15 cellular contexts compared by ENCODE assay signal in genomic region chr7:23123007-23123406, GRCh38. TPM values are rescaled to one million over a fixed set of nuclear protein-coding genes. Genes with fewer than 3 reads are reported as not detected.
DNase-seq lines count a peak whose midpoint lies in the region; ATAC-seq and TF ChIP-seq lines count a peak whose summit lies in the region.
"Had no signal": no experiment of that assay in that cellular context is flagged by ENCODE, and none has a peak within 500 bp of the region (broad histone marks: within the 10 kb centered on the region; RNA-seq: fewer than 3 reads in every experiment).

No MANE protein-coding gene starts in this region.

- 56 to 61% methylated on average over 2 of the region's 2 CpGs for WGBS in body of pancreas, 2 donors

- H3K4me3 Mint-ChIP-seq in GM23338 (no peak overlapping the region), WTC11 (no peak overlapping the region), Caco-2 (ENCODE audit: unreplicated experiment) (no peak overlapping the region)
- H3K4me3 Mint-ChIP-seq: CD4-positive, CD25-positive, alpha-beta regulatory T cell had no signal

- POLR2A ChIA-PET in WTC11 (lab: Charles Lee) = no interaction called here
- POLR2A ChIA-PET in Caco-2 (lab: Charles Lee) = no interaction called here

- peaks cover 29% of the 10 kb centered on the region for H3K4me1 Mint-ChIP-seq in GM23338
- peaks cover 30% of the 10 kb centered on the region for H3K4me1 Mint-ChIP-seq in WTC11
- no peaks in the 10 kb centered on the region for H3K4me1 Mint-ChIP-seq in Caco-2 (ENCODE audit: low read depth, unreplicated experiment)

- no peak for DNase-seq in GM23338 (ENCODE audit: low spot score)
- no peak for DNase-seq in WTC11 (ENCODE audit: low spot score)
- DNase-seq in left ventricle myocardium inferior = no peak
- DNase-seq in retinal pigment epithelial cell (ENCODE audit: low read depth) = peak; percentile 46
- no peak for DNase-seq in Caco-2
- DNase-seq in body of pancreas = no peak
- no peak for DNase-seq in effector CD8-positive, alpha-beta T cell (lab: John Stamatoyannopoulos, UW)
- DNase-seq: ACHN; Calu3; CD4-positive, CD25-positive, alpha-beta regulatory T cell; DMS 273 treated with DMSO at 0.1 percent for 48 hours; GM23248; H7; IMR-90 had no signal

- H3K79me2 ChIP-seq in GM23338 (replicated peaks; ENCODE audit: insufficient read depth) = peaks cover 57% of the 10 kb centered on the region

- no peaks in the 10 kb centered on the region for H3F3A ChIP-seq in GM23338 (replicated peaks; ENCODE audit: low read depth)

- H3K27me3 Mint-ChIP-seq in GM23338 (ENCODE audit: insufficient read depth, low read depth, poor library complexity) = peaks cover 3% of the 10 kb centered on the region
- no peaks in the 10 kb centered on the region for H3K27me3 Mint-ChIP-seq in WTC11 (ENCODE audit: low read depth)
- H3K27me3 Mint-ChIP-seq in Caco-2 (ENCODE audit: insufficient read depth, unreplicated experiment) = no peaks in the 10 kb centered on the region
- H3K27me3 Mint-ChIP-seq: CD4-positive, CD25-positive, alpha-beta regulatory T cell had no signal

- H3K27ac ChIP-seq in GM23338 (ENCODE audit: low read depth) (no peak overlapping the region), left ventricle myocardium inferior (replicated peaks) (peak overlapping the region; percentile 81), body of pancreas (no peak overlapping the region)
- H3K27ac ChIP-seq: BLaER1 treated with 17β-estradiol and CSF1 and Interleukin-3, amounts not matched to agents 10 nM and 100 nM; GM23248 had no signal

- H3K36me3 Mint-ChIP-seq in GM23338 (ENCODE audit: low read depth) = peaks cover 68% of the 10 kb centered on the region
- peaks cover 37% of the 10 kb centered on the region for H3K36me3 Mint-ChIP-seq in WTC11
- H3K36me3 Mint-ChIP-seq in Caco-2 (ENCODE audit: insufficient read depth, unreplicated experiment) = peaks cover 5% of the 10 kb centered on the region

- H3K4me3 ChIP-seq in GM23338 (no peak overlapping the region), left ventricle myocardium inferior (peak overlapping the region; percentile 30), retinal pigment epithelial cell (ENCODE audit: low read length) (no peak overlapping the region), Caco-2 (ENCODE audit: low read depth, low read length) (no peak overlapping the region), body of pancreas (no peak overlapping the region)
- H3K4me3 ChIP-seq: BLaER1 treated with 17β-estradiol and CSF1 and Interleukin-3, amounts not matched to agents 10 nM and 100 nM; GM23248 had no signal

- H3K27ac Mint-ChIP-seq in GM23338 (peak overlapping the region; percentile 37), WTC11 (peak overlapping the region; percentile 71; the same call in 1 of the 2 replicates), Caco-2 (ENCODE audit: unreplicated experiment) (no peak overlapping the region)

- CTCF ChIA-PET in WTC11 (lab: Charles Lee) (interaction anchor here (2.1 kb wide), 1 partner anchor 37 kb away, joined by 11 read pairs; no protein-coding TSS in a partner anchor), Caco-2 (lab: Charles Lee) (no interaction called here)

- H2AFZ ChIP-seq in GM23338 = no peak overlapping the region
- H2AFZ ChIP-seq: GM23248 had no signal

- no peaks in the 10 kb centered on the region for H3K27me3 ChIP-seq in GM23338 (ENCODE audit: insufficient read depth)
- H3K27me3 ChIP-seq in left ventricle myocardium inferior (ENCODE audit: low read depth) = no peaks in the 10 kb centered on the region
- no peaks in the 10 kb centered on the region for H3K27me3 ChIP-seq in Caco-2 (replicated peaks; ENCODE audit: control insufficient read depth, insufficient read depth, low read length)
- no peaks in the 10 kb centered on the region for H3K27me3 ChIP-seq in body of pancreas
- H3K27me3 ChIP-seq: BLaER1 treated with 17β-estradiol and CSF1 and Interleukin-3, amounts not matched to agents 10 nM and 100 nM had no signal

- H3K9me3 ChIP-seq in left ventricle myocardium inferior (replicated peaks) (no peaks in the 10 kb centered on the region), Caco-2 (no peaks in the 10 kb centered on the region), body of pancreas (no peaks in the 10 kb centered on the region)

- no peaks in the 10 kb centered on the region for H4K20me1 ChIP-seq in GM23338 (replicated peaks; ENCODE audit: insufficient read depth)

- H3K9me3 Mint-ChIP-seq in GM23338 = no peaks in the 10 kb centered on the region
- no peaks in the 10 kb centered on the region for H3K9me3 Mint-ChIP-seq in WTC11
- no peaks in the 10 kb centered on the region for H3K9me3 Mint-ChIP-seq in Caco-2 (ENCODE audit: unreplicated experiment)
- H3K9me3 Mint-ChIP-seq: CD4-positive, CD25-positive, alpha-beta regulatory T cell had no signal

- TF ChIP-seq CTCF in GM23338 (conservative IDR thresholded peaks at IDR 0.05; ENCODE audit: low read depth in 2 of 2) = no peak
- TF ChIP-seq CTCF in WTC11 (IDR thresholded peaks at IDR 0.05) = no peak
- TF ChIP-seq CTCF in left ventricle myocardium inferior (IDR thresholded peaks at IDR 0.05; ENCODE audit: borderline replicate concordance) = no peak
- no peak for TF ChIP-seq CTCF in retinal pigment epithelial cell (conservative IDR thresholded peaks at IDR 0.05; ENCODE audit: low read depth, low read length)
- no peak for TF ChIP-seq CTCF in Caco-2 (IDR thresholded peaks at IDR 0.05; ENCODE audit: insufficient read depth in 1 of 2, low read depth in 1 of 2, low read length in 1 of 2, severe bottlenecking in 1 of 2, unreplicated experiment in 1 of 2)
- TF ChIP-seq CTCF in body of pancreas (IDR thresholded peaks at IDR 0.05) = no peak

- H3K9me2 ChIP-seq in GM23338 (ENCODE audit: insufficient read depth) = no peaks in the 10 kb centered on the region

- no peak for ATAC-seq in GM23338
- no peak for ATAC-seq in WTC11
- ATAC-seq in body of pancreas = no peak

- peaks cover 4% of the 10 kb centered on the region for H3K4me1 ChIP-seq in GM23338 (ENCODE audit: insufficient read depth)
- H3K4me1 ChIP-seq in left ventricle myocardium inferior = peaks cover 81% of the 10 kb centered on the region
- H3K4me1 ChIP-seq in Caco-2 = no peaks in the 10 kb centered on the region
- peaks cover 10% of the 10 kb centered on the region for H3K4me1 ChIP-seq in body of pancreas

- peaks cover 12% of the 10 kb centered on the region; the same call in 1 of the 2 replicates for H3K36me3 ChIP-seq in GM23338 (ENCODE audit: insufficient read depth)
- H3K36me3 ChIP-seq in left ventricle myocardium inferior = peaks cover 64% of the 10 kb centered on the region
- no peaks in the 10 kb centered on the region for H3K36me3 ChIP-seq in Caco-2 (ENCODE audit: control insufficient read depth, insufficient read depth, low read length)
- H3K36me3 ChIP-seq in body of pancreas (replicated peaks in 1 of 2; ENCODE audit: insufficient read depth in 1 of 2, low read depth in 2 of 2) = peaks cover 0 to 8% of the 10 kb centered on the region in 2 donors

- TF ChIP-seq POLR2A in body of pancreas (IDR thresholded peaks at IDR 0.05) = no peak

- no TSS peak for BruUV-seq in Caco-2 (replicated peaks; lab: Mats Ljungman, UMichigan)

- intact Hi-C loops in left ventricle myocardium inferior (cut with micrococcal nuclease) (no loop called here), Caco-2 (cut with micrococcal nuclease; ENCODE audit: unreplicated experiment) (no loop called here), body of pancreas (cut with DNase I) (no loop called here)

- H3K4me2 ChIP-seq in GM23338 = no peak overlapping the region
- H3K4me2 ChIP-seq: BLaER1 treated with 17β-estradiol and CSF1 and Interleukin-3, amounts not matched to agents 10 nM and 100 nM had no signal

TF ChIP-seq in WTC11, 78 proteins besides CTCF, POLR2A, EP300 and RAD21 (continues in another document):
- TF ChIP-seq FOXP4 (CRISPR knock-in tag; IDR thresholded peaks at IDR 0.05) (no peak), NFYB (CRISPR knock-in tag; conservative IDR thresholded peaks at IDR 0.05; ENCODE audit: low read depth) (no peak), NR3C1 (CRISPR knock-in tag; conservative IDR thresholded peaks at IDR 0.05; ENCODE audit: low read depth) (no peak)

RNA-seq across cellular contexts. Expression of gene KLHL7, which starts 17.4 kb away (rescaled TPM):
- 119 and 143 TPM in 2 replicates for total RNA-seq in GM23338 (2014; rRNA removed; shearing (Covaris generic))
- polyA plus RNA-seq in GM23338 (2016; fragmentation: Nextera tagmentation; extraction: Ambion mirVana) = 85.8 and 92.5 TPM in 2 replicates
- total RNA-seq in WTC11 (2021) (65.9 to 82.1 TPM (median 69.2 TPM) in 3 replicates), left ventricle myocardium inferior (150 TPM), Caco-2 (2022) (35.8 and 40.6 TPM in 2 replicates), body of pancreas (10 to 100 TPM; 18.2 to 65.3 TPM)

RNA-seq across cellular contexts. Expression of gene NUP42, which starts 58.8 kb away (rescaled TPM):
- total RNA-seq in GM23338 (2014; rRNA removed; shearing (Covaris generic)) = 42.7 and 44.7 TPM in 2 replicates
- 35.0 and 39.1 TPM in 2 replicates for polyA plus RNA-seq in GM23338 (2016; fragmentation: Nextera tagmentation; extraction: Ambion mirVana)
- 31.8 to 40.8 TPM (median 34.4 TPM) in 3 replicates for total RNA-seq in WTC11 (2021)
- 20.3 TPM for total RNA-seq in left ventricle myocardium inferior
- total RNA-seq in Caco-2 (2022) = 38.6 and 41.6 TPM in 2 replicates
- total RNA-seq in body of pancreas = 10 to 100 TPM in 1 of 2 donors, 1 to 10 TPM in 1; 9.6 to 31.9 TPM
